In genomic region chr2:217642944-217643343, GRCh38 we compare ENCODE assay signal across 1 cellular context.
TF ChIP-seq lines count a peak whose summit lies in the region.

No MANE protein-coding gene starts in this region.

TF ChIP-seq in HepG2, 621 proteins besides CTCF, POLR2A, EP300 and RAD21 (continued from another document):
- no peak for TF ChIP-seq HNF4G (IDR thresholded peaks at IDR 0.05; ENCODE audit: borderline replicate concordance, low read depth, low read length)
- TF ChIP-seq HNF4G (CRISPR knock-in tag; IDR thresholded peaks at IDR 0.05; ENCODE audit: borderline replicate concordance, low read depth): no peak
TF ChIP-seq in HepG2: peak in this region for 1.
